17 cellular contexts compared by ENCODE assay signal in the genomic region with DNA sequence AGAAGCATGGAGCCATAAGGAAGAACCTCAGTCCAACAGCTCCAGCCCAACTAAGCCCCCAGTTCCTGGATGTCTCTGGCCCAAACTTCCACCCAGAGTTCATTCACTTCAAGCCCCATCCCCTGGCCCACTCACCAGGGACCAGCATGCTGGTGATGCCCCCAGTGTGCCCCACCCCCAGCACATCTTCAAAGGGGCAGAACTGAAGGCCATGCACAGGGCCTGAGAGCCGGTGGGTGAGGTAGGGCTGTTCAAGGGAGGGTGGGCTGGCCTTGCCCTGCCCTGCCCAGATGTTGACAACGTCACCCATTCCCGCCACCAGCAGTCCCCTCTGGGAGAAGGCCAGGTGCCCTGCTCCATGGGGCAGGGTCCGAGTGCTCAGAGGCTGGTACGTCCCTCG. TPM values are rescaled to one million over a fixed set of nuclear protein-coding genes. Genes with fewer than 3 reads are reported as not detected.
A peak's percentile ranks its signal among the peaks of the same experiment; 100 is the strongest.
DNase-seq lines count a peak whose midpoint lies in the region; ATAC-seq and TF ChIP-seq lines count a peak whose summit lies in the region.
"Had no signal": no experiment of that assay in that cellular context is flagged by ENCODE, and none has a peak within 500 bp of the region (broad histone marks: within the 10 kb centered on the region; RNA-seq: fewer than 3 reads in every experiment).

No MANE protein-coding gene starts in this region.

- H3K4me3 Mint-ChIP-seq in activated CD4-positive, alpha-beta memory T cell treated with anti-CD3 and anti-CD28 coated beads for 36 hours: no peak overlapping the region
- H3K4me3 Mint-ChIP-seq in immature natural killer cell: no peak overlapping the region
- H3K4me3 Mint-ChIP-seq: T-helper 1 cell treated with Interleukin-12 subunit alpha and Interleukin-12 subunit beta and Interleukin-4 antibody, amounts not matched to agents 30 μg/mL and 1 μg/mL, for 36 hours had no signal

- no peak overlapping the region for H3K9ac ChIP-seq in stomach smooth muscle (ENCODE audit: low read length in 2 of 2)

- CTCF ChIA-PET in activated CD4-positive, alpha-beta memory T cell treated with anti-CD3 and anti-CD28 coated beads for 36 hours (lab: Charles Lee): interaction anchor here (0.8 kb wide), 2 partner anchors 19 to 21 kb away, joined by 3 to 4 read pairs; no protein-coding TSS in a partner anchor

- H3K27ac ChIP-seq in heart right ventricle (no peak overlapping the region), stomach smooth muscle (ENCODE audit: low read length) (peak overlapping the region; percentile 11), ascending aorta (no peak overlapping the region)
- H3K27ac ChIP-seq: foreskin keratinocyte, vagina had no signal

- H3K27me3 ChIP-seq in heart right ventricle (no peaks in the 10 kb centered on the region), stomach smooth muscle (ENCODE audit: control insufficient read depth in 1 of 2, insufficient read depth in 2 of 2, low read length in 2 of 2) (no peaks in the 10 kb centered on the region), ascending aorta (no peaks in the 10 kb centered on the region)
- H3K27me3 ChIP-seq: adrenal gland, foreskin keratinocyte, vagina had no signal

- H3K9me3 ChIP-seq in heart right ventricle: no peaks in the 10 kb centered on the region
- H3K9me3 ChIP-seq in stomach smooth muscle (ENCODE audit: control insufficient read depth in 2 of 2, low read length in 2 of 2): no peaks in the 10 kb centered on the region
- no peaks in the 10 kb centered on the region for H3K9me3 ChIP-seq in ascending aorta
- H3K9me3 ChIP-seq: adrenal gland, vagina had no signal

- peaks cover 18% of the 10 kb centered on the region for H3K36me3 Mint-ChIP-seq in activated CD4-positive, alpha-beta memory T cell treated with anti-CD3 and anti-CD28 coated beads for 36 hours
- H3K36me3 Mint-ChIP-seq in immature natural killer cell: peaks cover 4 to 18% (median 5%) of the 10 kb centered on the region in 3 donors

- ATAC-seq in Right ventricle myocardium inferior: no peak
- ATAC-seq in heart right ventricle: no peak
- no peak for ATAC-seq in GM18873 (IDR thresholded peaks at IDR 0.05; ENCODE audit: low FRiP score, unreplicated experiment)
- no peak for ATAC-seq in HG02759 (IDR thresholded peaks at IDR 0.05; ENCODE audit: unreplicated experiment)
- ATAC-seq: stimulated activated naive CD8-positive, alpha-beta T cell treated with anti-CD3 and anti-CD28 coated beads, Interleukin-15, Interleukin-2, amounts not matched to agents 100 U/mL and 50 U/mL, for 24 hours had no signal

- TF ChIP-seq CTCF in heart right ventricle (IDR thresholded peaks at IDR 0.05): no peak
- no peak for TF ChIP-seq CTCF in ascending aorta (IDR thresholded peaks at IDR 0.05)

- POLR2A ChIA-PET in activated CD4-positive, alpha-beta memory T cell treated with anti-CD3 and anti-CD28 coated beads for 36 hours (lab: Charles Lee): no interaction called here

- no peaks in the 10 kb centered on the region for H3K27me3 Mint-ChIP-seq in activated CD4-positive, alpha-beta memory T cell treated with anti-CD3 and anti-CD28 coated beads for 36 hours
- H3K27me3 Mint-ChIP-seq in immature natural killer cell (ENCODE audit: low read depth in 3 of 3): peaks cover 2 to 11% (median 7%) of the 10 kb centered on the region in 3 donors
- H3K27me3 Mint-ChIP-seq: progenitor cell of endocrine pancreas had no signal

- peaks cover 23% of the 10 kb centered on the region for H3K4me1 Mint-ChIP-seq in activated CD4-positive, alpha-beta memory T cell treated with anti-CD3 and anti-CD28 coated beads for 36 hours (ENCODE audit: low read depth)
- H3K4me1 Mint-ChIP-seq in immature natural killer cell: peaks cover 35% of the 10 kb centered on the region in 2 donors

- peak overlapping the region; percentile 59 for H3K27ac Mint-ChIP-seq in activated CD4-positive, alpha-beta memory T cell treated with anti-CD3 and anti-CD28 coated beads for 36 hours
- peak overlapping the region in 5 of 6 donors; percentile 18 to 53 (median 35) for H3K27ac Mint-ChIP-seq in immature natural killer cell
- H3K27ac Mint-ChIP-seq: H9; progenitor cell of endocrine pancreas; T-helper 1 cell treated with Interleukin-12 subunit alpha and Interleukin-12 subunit beta and Interleukin-4 antibody, amounts not matched to agents 30 μg/mL and 1 μg/mL, for 36 hours had no signal

- H3K4me3 ChIP-seq in heart right ventricle (no peak overlapping the region), stomach smooth muscle (ENCODE audit: low read length in 2 of 2) (no peak overlapping the region), ascending aorta (no peak overlapping the region)
- H3K4me3 ChIP-seq: adrenal gland, vagina had no signal

- H3K4me1 ChIP-seq in heart right ventricle (peaks cover 3 to 36% (median 22%) of the 10 kb centered on the region in 9 donors), stomach smooth muscle (ENCODE audit: control insufficient read depth, insufficient read depth, low read length) (peaks cover 34% of the 10 kb centered on the region), ascending aorta (peaks cover 6 to 15% of the 10 kb centered on the region in 2 donors)

- no peaks in the 10 kb centered on the region for H3K9me3 Mint-ChIP-seq in activated CD4-positive, alpha-beta memory T cell treated with anti-CD3 and anti-CD28 coated beads for 36 hours
- no peaks in the 10 kb centered on the region for H3K9me3 Mint-ChIP-seq in immature natural killer cell
- H3K9me3 Mint-ChIP-seq: H9; T-helper 1 cell treated with Interleukin-12 subunit alpha and Interleukin-12 subunit beta and Interleukin-4 antibody, amounts not matched to agents 30 μg/mL and 1 μg/mL, for 36 hours had no signal

- 85 to 93% methylated on average over 6 of the region's 6 CpGs for WGBS in heart right ventricle, 2 donors

- peak; percentile 56 for DNase-seq in Right ventricle myocardium inferior (ENCODE audit: missing footprints)
- DNase-seq in heart right ventricle: no peak
- no peak for DNase-seq in activated CD4-positive, alpha-beta memory T cell treated with anti-CD3 and anti-CD28 coated beads for 36 hours
- DNase-seq in immature natural killer cell: no peak
- DNase-seq in ascending aorta (ENCODE audit: low spot score in 2 of 2): no peak
- DNase-seq: activated CD8-positive, alpha-beta memory T cell treated with anti-CD3 and anti-CD28 coated beads, Interleukin-2, amount 50 U/mL, for 4 hours; cerebellar nuclear complex; stimulated activated naive CD8-positive, alpha-beta T cell treated with anti-CD3 and anti-CD28 coated beads, Interleukin-15, Interleukin-2, amounts not matched to agents 100 U/mL and 50 U/mL, for 24 hours had no signal

- intact Hi-C loops in Right ventricle myocardium inferior (cut with DNase I) (loop anchor here (10.0 kb wide), 1 partner anchor 134 kb away; the partner anchor contains the start of genes CUTA and PHF1), heart right ventricle (cut with DNase I) (no loop called here), ascending aorta (cut with DNase I) (no loop called here)
- intact Hi-C loops in activated CD4-positive, alpha-beta memory T cell treated with anti-CD3 and anti-CD28 coated beads for 36 hours (cut with micrococcal nuclease): no loop called here

- H3K36me3 ChIP-seq in heart right ventricle (peaks cover 0 to 89% (median 10%) of the 10 kb centered on the region in 9 donors), stomach smooth muscle (ENCODE audit: control insufficient read depth in 2 of 2, insufficient read depth in 2 of 2, low read length in 2 of 2) (peaks cover 24 to 37% of the 10 kb centered on the region in 2 donors), ascending aorta (peaks cover 13 to 48% of the 10 kb centered on the region in 2 donors)

RNA-seq across cellular contexts. Expression of gene B3GALT4, which starts 3.6 kb away (rescaled TPM):
- total RNA-seq in Right ventricle myocardium inferior: 8.5 TPM
- total RNA-seq in heart right ventricle: 10 to 100 TPM in 2 of 10 donors, 1 to 10 TPM in 8; 5.3 to 12.2 (median 8.0) TPM
- polyA plus RNA-seq in heart right ventricle: 1 to 10 TPM; 7.0 to 9.1 TPM
- total RNA-seq in activated CD4-positive, alpha-beta memory T cell treated with anti-CD3 and anti-CD28 coated beads for 36 hours: 1 to 10 TPM; 5.9 to 6.7 TPM
- polyA plus RNA-seq in immature natural killer cell: 10 to 100 TPM; 38.6 to 55.0 (median 44.1) TPM
- 15.9 TPM for total RNA-seq in ascending aorta

RNA-seq across cellular contexts. Expression of gene WDR46, which starts 8.5 kb away (rescaled TPM):
- 15.9 TPM for total RNA-seq in Right ventricle myocardium inferior
- total RNA-seq in heart right ventricle: 10 to 100 TPM; 11.0 to 27.8 (median 16.2) TPM
- polyA plus RNA-seq in heart right ventricle: 10 to 100 TPM; 27.4 to 40.6 TPM
- 10 to 100 TPM; 59.4 to 60.7 TPM for total RNA-seq in activated CD4-positive, alpha-beta memory T cell treated with anti-CD3 and anti-CD28 coated beads for 36 hours
- 10 to 100 TPM; 59.4 to 81.6 (median 74.3) TPM for polyA plus RNA-seq in immature natural killer cell
- 70.6 TPM for total RNA-seq in ascending aorta

RNA-seq across cellular contexts. Expression of gene RPS18, which starts 8.7 kb away (rescaled TPM):
- total RNA-seq in Right ventricle myocardium inferior: 1,075 TPM
- total RNA-seq in heart right ventricle: 1,000 to 10,000 TPM in 3 of 10 donors, 100 to 1,000 TPM in 7; 767 to 1,326 (median 860) TPM
- polyA plus RNA-seq in heart right ventricle: 1,000 to 10,000 TPM; 2,826 to 4,398 TPM
- 1,000 to 10,000 TPM; 4,372 to 4,391 TPM for total RNA-seq in activated CD4-positive, alpha-beta memory T cell treated with anti-CD3 and anti-CD28 coated beads for 36 hours
- 1,000 to 10,000 TPM; 2,992 to 6,506 (median 3,113) TPM for polyA plus RNA-seq in immature natural killer cell
- 1,863 TPM for total RNA-seq in ascending aorta

RNA-seq across cellular contexts. Expression of gene PFDN6, which starts 8.9 kb away (rescaled TPM):
- total RNA-seq in Right ventricle myocardium inferior (57.8 TPM), heart right ventricle (10 to 100 TPM; 31.7 to 58.3 (median 40.2) TPM), ascending aorta (11.3 TPM)
- polyA plus RNA-seq in heart right ventricle (100 to 1,000 TPM; 248 to 448 TPM), immature natural killer cell (10 to 100 TPM; 25.7 to 55.6 (median 49.2) TPM)
- total RNA-seq in activated CD4-positive, alpha-beta memory T cell treated with anti-CD3 and anti-CD28 coated beads for 36 hours: 10 to 100 TPM; 78.5 to 90.9 TPM

RNA-seq across cellular contexts. Expression of gene VPS52, which starts 8.9 kb away (rescaled TPM):
- total RNA-seq in Right ventricle myocardium inferior (31.4 TPM), heart right ventricle (10 to 100 TPM; 29.8 to 41.6 (median 35.9) TPM), ascending aorta (50.1 TPM)
- polyA plus RNA-seq in heart right ventricle (10 to 100 TPM; 25.2 to 45.7 TPM), immature natural killer cell (10 to 100 TPM; 11.6 to 26.8 (median 16.8) TPM)
- 10 to 100 TPM; 32.7 to 33.7 TPM for total RNA-seq in activated CD4-positive, alpha-beta memory T cell treated with anti-CD3 and anti-CD28 coated beads for 36 hours
